12 cellular contexts compared by ENCODE assay signal in the genomic region with DNA sequence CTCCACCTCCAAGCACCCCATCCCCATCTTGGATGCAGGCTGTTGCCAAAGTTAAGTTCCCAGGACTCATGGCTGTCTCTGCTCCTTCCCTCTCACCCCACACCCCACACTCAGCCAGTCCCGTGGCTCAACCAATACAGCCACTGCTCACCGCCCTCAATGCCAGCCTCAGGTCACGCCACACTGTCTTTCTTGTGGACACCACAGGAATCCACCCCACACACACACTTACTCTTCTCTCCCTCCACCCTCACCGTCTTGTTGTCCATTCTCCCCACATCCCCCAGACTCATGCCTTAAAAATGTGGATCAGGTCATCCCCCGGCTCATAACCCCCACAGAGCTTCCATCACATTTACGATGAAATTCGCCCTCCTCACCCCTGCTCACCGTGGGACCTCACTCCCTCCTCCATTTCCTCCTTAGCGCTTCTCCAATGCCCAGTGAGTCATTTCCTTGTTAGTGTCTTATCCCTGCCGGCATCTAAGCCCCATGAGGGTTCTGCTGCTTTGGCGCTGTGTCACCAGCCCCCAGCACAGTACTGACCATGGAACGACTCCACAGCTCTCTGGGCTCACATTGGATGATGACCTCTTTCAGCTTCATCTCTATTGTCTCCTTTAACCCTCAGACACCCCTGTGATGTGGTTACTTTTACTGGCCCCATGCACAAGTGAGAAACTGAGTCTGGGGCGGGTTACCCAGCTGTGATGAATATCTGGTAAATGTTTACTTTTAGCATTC. TPM values are rescaled to one million over a fixed set of nuclear protein-coding genes. Genes with fewer than 3 reads are reported as not detected.
DNase-seq lines count a peak whose midpoint lies in the region; ATAC-seq, FAIRE-seq and TF ChIP-seq lines count a peak whose summit lies in the region.
"Had no signal": no experiment of that assay in that cellular context is flagged by ENCODE, and none has a peak within 500 bp of the region (broad histone marks: within the 10 kb centered on the region; RNA-seq: fewer than 3 reads in every experiment).

No MANE protein-coding gene starts in this region.

- no peak for TF ChIP-seq CTCF in HepG2 (CRISPR knock-in tag; IDR thresholded peaks at IDR 0.05)
- no peak for TF ChIP-seq CTCF in GM13977 (IDR thresholded peaks at IDR 0.05; ENCODE audit: extremely low read depth, insufficient read depth, missing control alignments)

- POLR2A ChIA-PET in HepG2 (lab: Yijun Ruan, JAX) = no interaction called here

- H3K79me2 ChIP-seq in HepG2 (ENCODE audit: insufficient read depth, low read length) = no peaks in the 10 kb centered on the region

- BruUV-seq in HepG2 (replicated peaks; lab: Mats Ljungman, UMichigan) = no TSS peak

- intact Hi-C loops in HepG2 (cut with micrococcal nuclease; ENCODE audit: unreplicated experiment) = no loop called here

- peaks cover 19% of the 10 kb centered on the region for H3K4me1 ChIP-seq in HepG2 (ENCODE audit: insufficient read depth, low read length)

- no peaks in the 10 kb centered on the region for H4K20me1 ChIP-seq in HepG2 (ENCODE audit: insufficient read depth, low read length)

- no peak overlapping the region for H2AFZ ChIP-seq in HepG2 (ENCODE audit: low read length)

- peaks cover 5 to 46% of the 10 kb centered on the region in 2 experiments for H3K27me3 ChIP-seq in HepG2 (ENCODE audit: control insufficient read depth in 1 of 2, insufficient read depth in 2 of 2, low read length in 2 of 2)
- H3K27me3 ChIP-seq: upper lobe of left lung had no signal

- H3K4me2 ChIP-seq in HepG2 (ENCODE audit: low read depth, low read length) = no peak overlapping the region

- H3K27ac ChIP-seq in HepG2 (ENCODE audit: extremely low read length, insufficient read depth, low read length) = no peak overlapping the region

- no peak overlapping the region for H3K4me3 ChIP-seq in HepG2 (replicated peaks in 1 of 3; ENCODE audit: insufficient read depth in 1 of 3, low read depth in 2 of 3, low read length in 3 of 3)
- H3K4me3 ChIP-seq: GM12878, upper lobe of left lung had no signal

- CTCF ChIA-PET in HepG2 (lab: Yijun Ruan, JAX; ENCODE audit: low intra/inter-chr PET ratio, low total read pairs) = no interaction called here

- no peak for TF ChIP-seq POLR2A in HepG2 (IDR thresholded peaks at IDR 0.05; ENCODE audit: insufficient read depth in 1 of 2, low read depth in 2 of 2, low read length in 2 of 2)

- FAIRE-seq in HepG2 (lab: Jason Lieb, UNC) = no peak
- FAIRE-seq: GM12878 had no signal

- 32% methylated on average over 13 of the region's 13 CpGs for WGBS in HepG2 (ENCODE audit: low lambda C conversion rate)

- in situ Hi-C loops in HepG2 (cut with HindIII; ENCODE audit: extremely low pct_ligation_motif_present, low pct_unique_long_range_greater_than_20kb) (no loop called here), GM13977 (cut with MboI; ENCODE audit: low pct_unique_long_range_greater_than_20kb, low sequenced_read_pairs, unreplicated experiment) (loop anchor here (10.0 kb wide), 1 partner anchor 74 kb away; no protein-coding TSS in a partner anchor)

- H3K9me3 ChIP-seq in HepG2 (ENCODE audit: low read length) = no peaks in the 10 kb centered on the region
- H3K9me3 ChIP-seq: upper lobe of left lung had no signal

- TF ChIP-seq RAD21 in HepG2 (CRISPR knock-in tag; IDR thresholded peaks at IDR 0.05) = no peak

- no peak for TF ChIP-seq EP300 in HepG2 (IDR thresholded peaks at IDR 0.05; ENCODE audit: low read depth in 2 of 2, low read length in 2 of 2)
- TF ChIP-seq EP300 in HepG2 (CRISPR knock-in tag; IDR thresholded peaks at IDR 0.05; ENCODE audit: borderline replicate concordance) = no peak

- no peaks in the 10 kb centered on the region for H3K36me3 ChIP-seq in HepG2 (replicated peaks in 1 of 2; ENCODE audit: control insufficient read depth in 1 of 2, insufficient read depth in 2 of 2, low read length in 2 of 2)

- no peak overlapping the region for H3K9ac ChIP-seq in HepG2 (ENCODE audit: insufficient read depth, low read depth, low read length)

- no peak for ATAC-seq in HepG2
- no peak for ATAC-seq in GM21447 (IDR thresholded peaks at IDR 0.05; ENCODE audit: unreplicated experiment)
- ATAC-seq: GM12878 had no signal

- DNase-seq in AG20443 (ENCODE audit: low spot score) (peak; percentile 93), HT1080 (ENCODE audit: low read depth) (peak; percentile 100), astrocyte of the hippocampus (ENCODE audit: low read depth, low spot score) (peak; percentile 95), HepG2 (ENCODE audit: low spot score) (no peak), OCI-M2 (lab: John Stamatoyannopoulos, UW; ENCODE audit: unreplicated experiment) (no peak), medulla oblongata (ENCODE audit: extremely low spot score) (no peak), GM13977 (ENCODE audit: low spot score) (no peak)
- DNase-seq: retina, upper lobe of left lung had no signal

TF ChIP-seq in HepG2, 621 proteins besides CTCF, POLR2A, EP300 and RAD21:
- TF ChIP-seq, protein P1, sequence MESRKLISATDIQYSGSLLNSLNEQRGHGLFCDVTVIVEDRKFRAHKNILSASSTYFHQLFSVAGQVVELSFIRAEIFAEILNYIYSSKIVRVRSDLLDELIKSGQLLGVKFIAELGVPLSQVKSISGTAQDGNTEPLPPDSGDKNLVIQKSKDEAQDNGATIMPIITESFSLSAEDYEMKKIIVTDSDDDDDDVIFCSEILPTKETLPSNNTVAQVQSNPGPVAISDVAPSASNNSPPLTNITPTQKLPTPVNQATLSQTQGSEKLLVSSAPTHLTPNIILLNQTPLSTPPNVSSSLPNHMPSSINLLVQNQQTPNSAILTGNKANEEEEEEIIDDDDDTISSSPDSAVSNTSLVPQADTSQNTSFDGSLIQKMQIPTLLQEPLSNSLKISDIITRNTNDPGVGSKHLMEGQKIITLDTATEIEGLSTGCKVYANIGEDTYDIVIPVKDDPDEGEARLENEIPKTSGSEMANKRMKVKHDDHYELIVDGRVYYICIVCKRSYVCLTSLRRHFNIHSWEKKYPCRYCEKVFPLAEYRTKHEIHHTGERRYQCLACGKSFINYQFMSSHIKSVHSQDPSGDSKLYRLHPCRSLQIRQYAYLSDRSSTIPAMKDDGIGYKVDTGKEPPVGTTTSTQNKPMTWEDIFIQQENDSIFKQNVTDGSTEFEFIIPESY (CRISPR knock-in tag; IDR thresholded peaks at IDR 0.05) = 0 out of 2 replicates have a peak, but pooled peaks have one; percentile 10
- TF ChIP-seq XRCC5 (optimal IDR thresholded peaks at IDR 0.05; ENCODE audit: low read length) (peak; percentile 36), ZNF678 (CRISPR knock-in tag; IDR thresholded peaks at IDR 0.05) (no peak)

RNA-seq across cellular contexts. Expression of a gene that starts 13.8 kb away (rescaled TPM):
- not detected in 2 replicates for total RNA-seq in HT1080 (2014; rRNA removed; shearing (Covaris generic))
- 0.19 TPM in 1 of 2 replicates, not detected in the other for polyA plus RNA-seq in HT1080 (2015; cell fraction: cytosol; rRNA removed)
- 0.33 and 0.41 TPM in 2 replicates for polyA plus RNA-seq in HT1080 (2015; cell fraction: nucleus; rRNA removed)
- not detected in 2 replicates for total RNA-seq in HepG2 (2016; rRNA removed; fragmentation: Illumina TruSeq; extraction: Trizol)
- not detected in 2 replicates for total RNA-seq in HepG2 (2016; cell fraction: cytosol; rRNA removed; fragmentation: Illumina TruSeq; extraction: Trizol; ENCODE audit: low read depth)
- not detected in 2 replicates for total RNA-seq in HepG2 (2016; cell fraction: insoluble cytoplasmic fraction; rRNA removed; fragmentation: Illumina TruSeq; extraction: Trizol)
- total RNA-seq in HepG2 (2016; cell fraction: membrane; rRNA removed; fragmentation: Illumina TruSeq; extraction: Trizol) = not detected in 2 replicates
- not detected in 2 replicates for total RNA-seq in HepG2 (2016; cell fraction: nucleus; rRNA removed; fragmentation: Illumina TruSeq; extraction: Trizol)
- polyA plus RNA-seq in HepG2 (2011; rRNA removed) = 0.12 and 0.27 TPM in 2 replicates
- polyA plus RNA-seq in HepG2 (2011; cell fraction: cytosol; rRNA removed) = 0.10 TPM in 1 of 2 replicates, not detected in the other
- 0.88 and 1.00 TPM in 2 replicates for polyA plus RNA-seq in HepG2 (2011; cell fraction: nucleus; rRNA removed)
- polyA plus RNA-seq in HepG2 (2012) = 0.17 and 0.28 TPM in 2 replicates
- polyA plus RNA-seq in HepG2 (2016; cell fraction: cytosol; fragmentation: Illumina TruSeq; extraction: Trizol; ENCODE audit: low read depth) = not detected in 2 replicates
- polyA plus RNA-seq in HepG2 (2016; cell fraction: insoluble cytoplasmic fraction; fragmentation: Illumina TruSeq; extraction: Trizol; ENCODE audit: low read depth) = not detected in 2 replicates
- polyA plus RNA-seq in HepG2 (2016; cell fraction: membrane; fragmentation: Illumina TruSeq; extraction: Trizol; ENCODE audit: low read depth) = not detected in 2 replicates
- not detected in 2 replicates for polyA plus RNA-seq in HepG2 (2016; cell fraction: nucleus; fragmentation: Illumina TruSeq; extraction: Trizol; ENCODE audit: insufficient read depth, low read depth)
- polyA minus RNA-seq in HepG2 (2011; rRNA and poly(A)+ RNA removed; ENCODE audit: low replicate concordance) = 1.0 TPM in 1 of 2 replicates, not detected in the other
- polyA minus RNA-seq in HepG2 (2011; cell fraction: cytosol; rRNA and poly(A)+ RNA removed) = not detected in 2 replicates
- polyA minus RNA-seq in HepG2 (2011; cell fraction: nucleus; rRNA and poly(A)+ RNA removed) = not detected in 2 replicates
- total RNA-seq: T-helper 2 cell treated with Interferon-gamma antibody and Interleukin-4, amounts not matched to agents 100 ng/mL and 5 ng/mL, for 36 hours had no signal

Comparison
In these comparisons a context has a peak if more than half of its experiments do, and no peak if none do; other contexts are left out.
1. DNase-seq: peak in AG20443 (single experiment), HT1080 (single experiment) and astrocyte of the hippocampus (single experiment); none in HepG2 (single experiment), OCI-M2 (single experiment), medulla oblongata (single experiment) and GM13977 (single experiment).